In the genomic region with DNA sequence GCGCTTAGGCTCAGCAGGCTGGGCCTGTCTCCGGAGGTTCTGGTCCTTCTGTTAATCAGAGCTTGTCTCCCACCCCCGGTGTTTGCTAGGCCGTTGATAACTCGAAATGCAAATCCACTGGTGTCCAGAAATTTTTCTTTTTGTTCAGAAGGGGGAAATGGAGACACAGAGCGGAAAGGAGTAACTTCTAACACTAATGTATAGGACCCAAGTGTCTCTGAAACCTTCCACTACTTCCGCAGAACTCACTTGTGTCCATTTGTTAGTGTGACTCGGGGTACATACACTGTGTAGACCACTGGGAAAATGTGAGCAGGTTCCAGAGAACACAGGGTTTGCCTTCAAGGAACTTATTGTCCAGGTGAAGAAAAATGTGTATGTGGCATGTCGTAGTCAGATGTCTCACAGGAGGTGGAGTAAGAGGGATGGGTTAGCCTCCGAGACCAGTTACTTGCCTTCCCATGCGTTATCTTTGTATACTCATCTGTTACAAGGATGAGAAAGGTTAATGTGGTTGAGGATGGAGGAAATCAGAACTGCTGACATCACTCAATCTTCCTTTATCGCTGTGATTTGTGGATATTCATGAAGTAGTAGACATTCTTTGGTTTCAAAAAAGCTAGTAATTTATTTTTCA, we compare ENCODE assay signal across 1 cellular context.
TF ChIP-seq lines count a peak whose summit lies in the region.

No MANE protein-coding gene starts in this region.

TF ChIP-seq in K562, 482 proteins besides CTCF, POLR2A, EP300 and RAD21 (continues in another document):
- TF ChIP-seq ZNF143 (CRISPR knock-in tag; IDR thresholded peaks at IDR 0.05) (no peak), PHB2 (IDR thresholded peaks at IDR 0.05; ENCODE audit: low read depth) (no peak), ZNF707 (CRISPR knock-in tag; conservative IDR thresholded peaks at IDR 0.05) (no peak), ZNF384 (IDR thresholded peaks at IDR 0.05; ENCODE audit: low read depth, low read length) (no peak), MIER1 (IDR thresholded peaks at IDR 0.05; ENCODE audit: low read depth) (no peak), MAZ (CRISPR knock-in tag; conservative IDR thresholded peaks at IDR 0.05 in 1 of 2, IDR thresholded peaks at IDR 0.05 in 1 of 2) (no peak), ZNF124 (CRISPR knock-in tag; IDR thresholded peaks at IDR 0.05) (no peak), MTA2 (IDR thresholded peaks at IDR 0.05; ENCODE audit: low read depth) (peak; percentile 72), RB1 (IDR thresholded peaks at IDR 0.05; ENCODE audit: low read depth) (no peak), SMAD3 (CRISPR knock-in tag; conservative IDR thresholded peaks at IDR 0.05) (no peak), PTTG1 (tag; IDR thresholded peaks at IDR 0.05; ENCODE audit: low read depth) (no peak), ZNF561 (CRISPR knock-in tag; conservative IDR thresholded peaks at IDR 0.05) (no peak), NCOA6 (IDR thresholded peaks at IDR 0.05) (no peak), NFRKB (IDR thresholded peaks at IDR 0.05; ENCODE audit: low read depth) (no peak), OTX1 (CRISPR knock-in tag; IDR thresholded peaks at IDR 0.05) (no peak), HLTF (IDR thresholded peaks at IDR 0.05) (no peak), ZBTB1 (CRISPR knock-in tag; IDR thresholded peaks at IDR 0.05; ENCODE audit: borderline replicate concordance, low read depth) (no peak), TAF15 (IDR thresholded peaks at IDR 0.05; ENCODE audit: low read depth, low read length) (no peak), MCM5 (IDR thresholded peaks at IDR 0.05; ENCODE audit: low read depth) (no peak), BRF1 (IDR thresholded peaks at IDR 0.05; ENCODE audit: borderline replicate concordance, extremely low read depth, insufficient read length) (no peak), ESRRA (IDR thresholded peaks at IDR 0.05; ENCODE audit: borderline replicate concordance, low read depth) (peak; percentile 72; the same call in 1 of the 2 replicates), SMARCA4 (IDR thresholded peaks at IDR 0.05) (peak; percentile 77), RBM22 (IDR thresholded peaks at IDR 0.05; ENCODE audit: low read depth, low read length, poor library complexity, severe bottlenecking) (no peak), ZFX (CRISPR knock-in tag; IDR thresholded peaks at IDR 0.05) (no peak), PHF21A (IDR thresholded peaks at IDR 0.05; ENCODE audit: borderline replicate concordance, low read depth) (no peak)
- TF ChIP-seq, protein P1, sequence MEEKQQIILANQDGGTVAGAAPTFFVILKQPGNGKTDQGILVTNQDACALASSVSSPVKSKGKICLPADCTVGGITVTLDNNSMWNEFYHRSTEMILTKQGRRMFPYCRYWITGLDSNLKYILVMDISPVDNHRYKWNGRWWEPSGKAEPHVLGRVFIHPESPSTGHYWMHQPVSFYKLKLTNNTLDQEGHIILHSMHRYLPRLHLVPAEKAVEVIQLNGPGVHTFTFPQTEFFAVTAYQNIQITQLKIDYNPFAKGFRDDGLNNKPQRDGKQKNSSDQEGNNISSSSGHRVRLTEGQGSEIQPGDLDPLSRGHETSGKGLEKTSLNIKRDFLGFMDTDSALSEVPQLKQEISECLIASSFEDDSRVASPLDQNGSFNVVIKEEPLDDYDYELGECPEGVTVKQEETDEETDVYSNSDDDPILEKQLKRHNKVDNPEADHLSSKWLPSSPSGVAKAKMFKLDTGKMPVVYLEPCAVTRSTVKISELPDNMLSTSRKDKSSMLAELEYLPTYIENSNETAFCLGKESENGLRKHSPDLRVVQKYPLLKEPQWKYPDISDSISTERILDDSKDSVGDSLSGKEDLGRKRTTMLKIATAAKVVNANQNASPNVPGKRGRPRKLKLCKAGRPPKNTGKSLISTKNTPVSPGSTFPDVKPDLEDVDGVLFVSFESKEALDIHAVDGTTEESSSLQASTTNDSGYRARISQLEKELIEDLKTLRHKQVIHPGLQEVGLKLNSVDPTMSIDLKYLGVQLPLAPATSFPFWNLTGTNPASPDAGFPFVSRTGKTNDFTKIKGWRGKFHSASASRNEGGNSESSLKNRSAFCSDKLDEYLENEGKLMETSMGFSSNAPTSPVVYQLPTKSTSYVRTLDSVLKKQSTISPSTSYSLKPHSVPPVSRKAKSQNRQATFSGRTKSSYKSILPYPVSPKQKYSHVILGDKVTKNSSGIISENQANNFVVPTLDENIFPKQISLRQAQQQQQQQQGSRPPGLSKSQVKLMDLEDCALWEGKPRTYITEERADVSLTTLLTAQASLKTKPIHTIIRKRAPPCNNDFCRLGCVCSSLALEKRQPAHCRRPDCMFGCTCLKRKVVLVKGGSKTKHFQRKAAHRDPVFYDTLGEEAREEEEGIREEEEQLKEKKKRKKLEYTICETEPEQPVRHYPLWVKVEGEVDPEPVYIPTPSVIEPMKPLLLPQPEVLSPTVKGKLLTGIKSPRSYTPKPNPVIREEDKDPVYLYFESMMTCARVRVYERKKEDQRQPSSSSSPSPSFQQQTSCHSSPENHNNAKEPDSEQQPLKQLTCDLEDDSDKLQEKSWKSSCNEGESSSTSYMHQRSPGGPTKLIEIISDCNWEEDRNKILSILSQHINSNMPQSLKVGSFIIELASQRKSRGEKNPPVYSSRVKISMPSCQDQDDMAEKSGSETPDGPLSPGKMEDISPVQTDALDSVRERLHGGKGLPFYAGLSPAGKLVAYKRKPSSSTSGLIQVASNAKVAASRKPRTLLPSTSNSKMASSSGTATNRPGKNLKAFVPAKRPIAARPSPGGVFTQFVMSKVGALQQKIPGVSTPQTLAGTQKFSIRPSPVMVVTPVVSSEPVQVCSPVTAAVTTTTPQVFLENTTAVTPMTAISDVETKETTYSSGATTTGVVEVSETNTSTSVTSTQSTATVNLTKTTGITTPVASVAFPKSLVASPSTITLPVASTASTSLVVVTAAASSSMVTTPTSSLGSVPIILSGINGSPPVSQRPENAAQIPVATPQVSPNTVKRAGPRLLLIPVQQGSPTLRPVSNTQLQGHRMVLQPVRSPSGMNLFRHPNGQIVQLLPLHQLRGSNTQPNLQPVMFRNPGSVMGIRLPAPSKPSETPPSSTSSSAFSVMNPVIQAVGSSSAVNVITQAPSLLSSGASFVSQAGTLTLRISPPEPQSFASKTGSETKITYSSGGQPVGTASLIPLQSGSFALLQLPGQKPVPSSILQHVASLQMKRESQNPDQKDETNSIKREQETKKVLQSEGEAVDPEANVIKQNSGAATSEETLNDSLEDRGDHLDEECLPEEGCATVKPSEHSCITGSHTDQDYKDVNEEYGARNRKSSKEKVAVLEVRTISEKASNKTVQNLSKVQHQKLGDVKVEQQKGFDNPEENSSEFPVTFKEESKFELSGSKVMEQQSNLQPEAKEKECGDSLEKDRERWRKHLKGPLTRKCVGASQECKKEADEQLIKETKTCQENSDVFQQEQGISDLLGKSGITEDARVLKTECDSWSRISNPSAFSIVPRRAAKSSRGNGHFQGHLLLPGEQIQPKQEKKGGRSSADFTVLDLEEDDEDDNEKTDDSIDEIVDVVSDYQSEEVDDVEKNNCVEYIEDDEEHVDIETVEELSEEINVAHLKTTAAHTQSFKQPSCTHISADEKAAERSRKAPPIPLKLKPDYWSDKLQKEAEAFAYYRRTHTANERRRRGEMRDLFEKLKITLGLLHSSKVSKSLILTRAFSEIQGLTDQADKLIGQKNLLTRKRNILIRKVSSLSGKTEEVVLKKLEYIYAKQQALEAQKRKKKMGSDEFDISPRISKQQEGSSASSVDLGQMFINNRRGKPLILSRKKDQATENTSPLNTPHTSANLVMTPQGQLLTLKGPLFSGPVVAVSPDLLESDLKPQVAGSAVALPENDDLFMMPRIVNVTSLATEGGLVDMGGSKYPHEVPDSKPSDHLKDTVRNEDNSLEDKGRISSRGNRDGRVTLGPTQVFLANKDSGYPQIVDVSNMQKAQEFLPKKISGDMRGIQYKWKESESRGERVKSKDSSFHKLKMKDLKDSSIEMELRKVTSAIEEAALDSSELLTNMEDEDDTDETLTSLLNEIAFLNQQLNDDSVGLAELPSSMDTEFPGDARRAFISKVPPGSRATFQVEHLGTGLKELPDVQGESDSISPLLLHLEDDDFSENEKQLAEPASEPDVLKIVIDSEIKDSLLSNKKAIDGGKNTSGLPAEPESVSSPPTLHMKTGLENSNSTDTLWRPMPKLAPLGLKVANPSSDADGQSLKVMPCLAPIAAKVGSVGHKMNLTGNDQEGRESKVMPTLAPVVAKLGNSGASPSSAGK (IDR thresholded peaks at IDR 0.05) = no peak
- TF ChIP-seq, protein P2, sequence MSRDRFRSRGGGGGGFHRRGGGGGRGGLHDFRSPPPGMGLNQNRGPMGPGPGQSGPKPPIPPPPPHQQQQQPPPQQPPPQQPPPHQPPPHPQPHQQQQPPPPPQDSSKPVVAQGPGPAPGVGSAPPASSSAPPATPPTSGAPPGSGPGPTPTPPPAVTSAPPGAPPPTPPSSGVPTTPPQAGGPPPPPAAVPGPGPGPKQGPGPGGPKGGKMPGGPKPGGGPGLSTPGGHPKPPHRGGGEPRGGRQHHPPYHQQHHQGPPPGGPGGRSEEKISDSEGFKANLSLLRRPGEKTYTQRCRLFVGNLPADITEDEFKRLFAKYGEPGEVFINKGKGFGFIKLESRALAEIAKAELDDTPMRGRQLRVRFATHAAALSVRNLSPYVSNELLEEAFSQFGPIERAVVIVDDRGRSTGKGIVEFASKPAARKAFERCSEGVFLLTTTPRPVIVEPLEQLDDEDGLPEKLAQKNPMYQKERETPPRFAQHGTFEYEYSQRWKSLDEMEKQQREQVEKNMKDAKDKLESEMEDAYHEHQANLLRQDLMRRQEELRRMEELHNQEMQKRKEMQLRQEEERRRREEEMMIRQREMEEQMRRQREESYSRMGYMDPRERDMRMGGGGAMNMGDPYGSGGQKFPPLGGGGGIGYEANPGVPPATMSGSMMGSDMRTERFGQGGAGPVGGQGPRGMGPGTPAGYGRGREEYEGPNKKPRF (IDR thresholded peaks at IDR 0.05; ENCODE audit: low read depth, low read length) = no peak
- TF ChIP-seq, protein P3, sequence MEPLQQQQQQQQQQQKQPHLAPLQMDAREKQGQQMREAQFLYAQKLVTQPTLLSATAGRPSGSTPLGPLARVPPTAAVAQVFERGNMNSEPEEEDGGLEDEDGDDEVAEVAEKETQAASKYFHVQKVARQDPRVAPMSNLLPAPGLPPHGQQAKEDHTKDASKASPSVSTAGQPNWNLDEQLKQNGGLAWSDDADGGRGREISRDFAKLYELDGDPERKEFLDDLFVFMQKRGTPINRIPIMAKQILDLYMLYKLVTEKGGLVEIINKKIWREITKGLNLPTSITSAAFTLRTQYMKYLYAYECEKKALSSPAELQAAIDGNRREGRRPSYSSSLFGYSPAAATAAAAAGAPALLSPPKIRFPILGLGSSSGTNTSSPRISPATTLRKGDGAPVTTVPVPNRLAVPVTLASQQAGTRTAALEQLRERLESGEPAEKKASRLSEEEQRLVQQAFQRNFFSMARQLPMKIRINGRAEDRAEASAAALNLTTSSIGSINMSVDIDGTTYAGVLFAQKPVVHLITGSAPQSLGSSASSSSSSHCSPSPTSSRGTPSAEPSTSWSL (CRISPR knock-in tag; IDR thresholded peaks at IDR 0.05; ENCODE audit: borderline replicate concordance) = no peak
- TF ChIP-seq, protein P4, sequence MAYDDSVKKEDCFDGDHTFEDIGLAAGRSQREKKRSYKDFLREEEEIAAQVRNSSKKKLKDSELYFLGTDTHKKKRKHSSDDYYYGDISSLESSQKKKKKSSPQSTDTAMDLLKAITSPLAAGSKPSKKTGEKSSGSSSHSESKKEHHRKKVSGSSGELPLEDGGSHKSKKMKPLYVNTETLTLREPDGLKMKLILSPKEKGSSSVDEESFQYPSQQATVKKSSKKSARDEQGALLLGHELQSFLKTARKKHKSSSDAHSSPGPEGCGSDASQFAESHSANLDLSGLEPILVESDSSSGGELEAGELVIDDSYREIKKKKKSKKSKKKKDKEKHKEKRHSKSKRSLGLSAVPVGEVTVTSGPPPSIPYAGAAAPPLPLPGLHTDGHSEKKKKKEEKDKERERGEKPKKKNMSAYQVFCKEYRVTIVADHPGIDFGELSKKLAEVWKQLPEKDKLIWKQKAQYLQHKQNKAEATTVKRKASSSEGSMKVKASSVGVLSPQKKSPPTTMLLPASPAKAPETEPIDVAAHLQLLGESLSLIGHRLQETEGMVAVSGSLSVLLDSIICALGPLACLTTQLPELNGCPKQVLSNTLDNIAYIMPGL (CRISPR knock-in tag; IDR thresholded peaks at IDR 0.05) = no peak; the same call in 1 of the 2 replicates
- TF ChIP-seq, protein P5, sequence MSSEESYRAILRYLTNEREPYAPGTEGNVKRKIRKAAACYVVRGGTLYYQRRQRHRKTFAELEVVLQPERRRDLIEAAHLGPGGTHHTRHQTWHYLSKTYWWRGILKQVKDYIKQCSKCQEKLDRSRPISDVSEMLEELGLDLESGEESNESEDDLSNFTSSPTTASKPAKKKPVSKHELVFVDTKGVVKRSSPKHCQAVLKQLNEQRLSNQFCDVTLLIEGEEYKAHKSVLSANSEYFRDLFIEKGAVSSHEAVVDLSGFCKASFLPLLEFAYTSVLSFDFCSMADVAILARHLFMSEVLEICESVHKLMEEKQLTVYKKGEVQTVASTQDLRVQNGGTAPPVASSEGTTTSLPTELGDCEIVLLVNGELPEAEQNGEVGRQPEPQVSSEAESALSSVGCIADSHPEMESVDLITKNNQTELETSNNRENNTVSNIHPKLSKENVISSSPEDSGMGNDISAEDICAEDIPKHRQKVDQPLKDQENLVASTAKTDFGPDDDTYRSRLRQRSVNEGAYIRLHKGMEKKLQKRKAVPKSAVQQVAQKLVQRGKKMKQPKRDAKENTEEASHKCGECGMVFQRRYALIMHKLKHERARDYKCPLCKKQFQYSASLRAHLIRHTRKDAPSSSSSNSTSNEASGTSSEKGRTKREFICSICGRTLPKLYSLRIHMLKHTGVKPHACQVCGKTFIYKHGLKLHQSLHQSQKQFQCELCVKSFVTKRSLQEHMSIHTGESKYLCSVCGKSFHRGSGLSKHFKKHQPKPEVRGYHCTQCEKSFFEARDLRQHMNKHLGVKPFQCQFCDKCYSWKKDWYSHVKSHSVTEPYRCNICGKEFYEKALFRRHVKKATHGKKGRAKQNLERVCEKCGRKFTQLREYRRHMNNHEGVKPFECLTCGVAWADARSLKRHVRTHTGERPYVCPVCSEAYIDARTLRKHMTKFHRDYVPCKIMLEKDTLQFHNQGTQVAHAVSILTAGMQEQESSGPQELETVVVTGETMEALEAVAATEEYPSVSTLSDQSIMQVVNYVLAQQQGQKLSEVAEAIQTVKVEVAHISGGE (CRISPR knock-in tag; IDR thresholded peaks at IDR 0.05) = no peak
- TF ChIP-seq, protein P6, sequence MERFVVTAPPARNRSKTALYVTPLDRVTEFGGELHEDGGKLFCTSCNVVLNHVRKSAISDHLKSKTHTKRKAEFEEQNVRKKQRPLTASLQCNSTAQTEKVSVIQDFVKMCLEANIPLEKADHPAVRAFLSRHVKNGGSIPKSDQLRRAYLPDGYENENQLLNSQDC (CRISPR knock-in tag; IDR thresholded peaks at IDR 0.05) = no peak
- TF ChIP-seq, protein P7, sequence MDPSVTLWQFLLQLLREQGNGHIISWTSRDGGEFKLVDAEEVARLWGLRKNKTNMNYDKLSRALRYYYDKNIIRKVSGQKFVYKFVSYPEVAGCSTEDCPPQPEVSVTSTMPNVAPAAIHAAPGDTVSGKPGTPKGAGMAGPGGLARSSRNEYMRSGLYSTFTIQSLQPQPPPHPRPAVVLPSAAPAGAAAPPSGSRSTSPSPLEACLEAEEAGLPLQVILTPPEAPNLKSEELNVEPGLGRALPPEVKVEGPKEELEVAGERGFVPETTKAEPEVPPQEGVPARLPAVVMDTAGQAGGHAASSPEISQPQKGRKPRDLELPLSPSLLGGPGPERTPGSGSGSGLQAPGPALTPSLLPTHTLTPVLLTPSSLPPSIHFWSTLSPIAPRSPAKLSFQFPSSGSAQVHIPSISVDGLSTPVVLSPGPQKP (CRISPR knock-in tag; IDR thresholded peaks at IDR 0.05) = no peak
- TF ChIP-seq, protein P8, sequence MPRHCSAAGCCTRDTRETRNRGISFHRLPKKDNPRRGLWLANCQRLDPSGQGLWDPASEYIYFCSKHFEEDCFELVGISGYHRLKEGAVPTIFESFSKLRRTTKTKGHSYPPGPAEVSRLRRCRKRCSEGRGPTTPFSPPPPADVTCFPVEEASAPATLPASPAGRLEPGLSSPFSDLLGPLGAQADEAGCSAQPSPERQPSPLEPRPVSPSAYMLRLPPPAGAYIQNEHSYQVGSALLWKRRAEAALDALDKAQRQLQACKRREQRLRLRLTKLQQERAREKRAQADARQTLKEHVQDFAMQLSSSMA (CRISPR knock-in tag; IDR thresholded peaks at IDR 0.05) = no peak
